ENCODE assay signal across 8 cellular contexts in genomic region chr22:30325724-30326703, GRCh38. TPM values are rescaled to one million over a fixed set of nuclear protein-coding genes. Genes with fewer than 3 reads are reported as not detected.
DNase-seq lines count a peak whose midpoint lies in the region; ATAC-seq and TF ChIP-seq lines count a peak whose summit lies in the region.

No MANE protein-coding gene starts in this region.

- peaks cover 48 to 60% (median 56%) of the 10 kb centered on the region in 10 experiments for H3K4me1 ChIP-seq in BLaER1 treated with 17β-estradiol and CSF1 and Interleukin-3, amounts not matched to agents 10 nM and 100 nM
- H3K4me1 ChIP-seq in left ventricle myocardium inferior: peaks cover 65% of the 10 kb centered on the region

- peak overlapping the region; percentile 81 to 89 (median 86) for H3K9ac ChIP-seq in BLaER1 treated with 17β-estradiol and CSF1 and Interleukin-3, amounts not matched to agents 10 nM and 100 nM

- H3K4me1 Mint-ChIP-seq in activated T-helper 2 cell treated with anti-CD3 and anti-CD28 coated beads, Interferon-gamma antibody, Interleukin-2, Interleukin-4, amounts not matched to agents 10 μg/mL and 5 μg/mL and 100 μg/mL, durations not matched to agents 14 hours and 24 hours and 36 hours (ENCODE audit: low read depth): peaks cover 49% of the 10 kb centered on the region

- H3K4me3 ChIP-seq in BLaER1 treated with 17β-estradiol and CSF1 and Interleukin-3, amounts not matched to agents 10 nM and 100 nM: peak overlapping the region; percentile 72 to 90 (median 80)
- H3K4me3 ChIP-seq in left ventricle myocardium inferior: peak overlapping the region; percentile 98
- H3K4me3 ChIP-seq in skeletal muscle cell (ENCODE audit: low read depth, low read length): peak overlapping the region; percentile 80

- no peaks in the 10 kb centered on the region for H3K27me3 Mint-ChIP-seq in activated T-helper 2 cell treated with anti-CD3 and anti-CD28 coated beads, Interferon-gamma antibody, Interleukin-2, Interleukin-4, amounts not matched to agents 10 μg/mL and 5 μg/mL and 100 μg/mL, durations not matched to agents 14 hours and 24 hours and 36 hours (ENCODE audit: low read depth)

- H3K36me3 ChIP-seq in BLaER1 treated with 17β-estradiol and CSF1 and Interleukin-3, amounts not matched to agents 10 nM and 100 nM: peaks cover 8 to 33% (median 18%) of the 10 kb centered on the region in 11 experiments; a peak in 21 of 22 replicates
- H3K36me3 ChIP-seq in left ventricle myocardium inferior: peaks cover 7% of the 10 kb centered on the region

- H3K9me3 ChIP-seq in BLaER1 treated with 17β-estradiol and CSF1 and Interleukin-3, amounts not matched to agents 10 nM and 100 nM (replicated peaks in 1 of 11): no peaks in the 10 kb centered on the region
- H3K9me3 ChIP-seq in left ventricle myocardium inferior (replicated peaks): no peaks in the 10 kb centered on the region

- peaks cover 0 to 27% (median 11%) of the 10 kb centered on the region in 11 experiments; a peak in 14 of 22 replicates for H4K20me1 ChIP-seq in BLaER1 treated with 17β-estradiol and CSF1 and Interleukin-3, amounts not matched to agents 10 nM and 100 nM

- peak overlapping the region; percentile 73 to 84 (median 79) for H3K27ac ChIP-seq in BLaER1 treated with 17β-estradiol and CSF1 and Interleukin-3, amounts not matched to agents 10 nM and 100 nM
- H3K27ac ChIP-seq in left ventricle myocardium inferior (replicated peaks): peak overlapping the region; percentile 93

- intact Hi-C loops in activated T-helper 2 cell treated with anti-CD3 and anti-CD28 coated beads, Interferon-gamma antibody, Interleukin-2, Interleukin-4, amounts not matched to agents 10 μg/mL and 5 μg/mL and 100 μg/mL, durations not matched to agents 14 hours and 24 hours and 36 hours (cut with micrococcal nuclease): loop anchor here (1.0 to 5.0 kb wide), 5 partner anchors 20 to 224 kb away; partner anchors contain the start of genes CASTOR1, CCDC157 and SF3A1
- intact Hi-C loops in left ventricle myocardium inferior (cut with micrococcal nuclease): no loop called here

- H3K4me2 ChIP-seq in BLaER1 treated with 17β-estradiol and CSF1 and Interleukin-3, amounts not matched to agents 10 nM and 100 nM: peak overlapping the region; percentile 84 to 100 (median 95)

- peak overlapping the region; percentile 75 for H3K27ac Mint-ChIP-seq in activated T-helper 2 cell treated with anti-CD3 and anti-CD28 coated beads, Interferon-gamma antibody, Interleukin-2, Interleukin-4, amounts not matched to agents 10 μg/mL and 5 μg/mL and 100 μg/mL, durations not matched to agents 14 hours and 24 hours and 36 hours

- ATAC-seq in GM19328 (IDR thresholded peaks at IDR 0.05; ENCODE audit: unreplicated experiment) (peak; percentile 28), HG03469 (IDR thresholded peaks at IDR 0.05; ENCODE audit: unreplicated experiment) (peak; percentile 16)

- no peaks in the 10 kb centered on the region for H3K9me3 Mint-ChIP-seq in activated T-helper 2 cell treated with anti-CD3 and anti-CD28 coated beads, Interferon-gamma antibody, Interleukin-2, Interleukin-4, amounts not matched to agents 10 μg/mL and 5 μg/mL and 100 μg/mL, durations not matched to agents 14 hours and 24 hours and 36 hours

- H3K27me3 ChIP-seq in BLaER1 treated with 17β-estradiol and CSF1 and Interleukin-3, amounts not matched to agents 10 nM and 100 nM: no peaks in the 10 kb centered on the region
- H3K27me3 ChIP-seq in left ventricle myocardium inferior (ENCODE audit: low read depth): no peaks in the 10 kb centered on the region

- no peak for TF ChIP-seq CTCF in left ventricle myocardium inferior (IDR thresholded peaks at IDR 0.05; ENCODE audit: borderline replicate concordance)

- H3K36me3 Mint-ChIP-seq in activated T-helper 2 cell treated with anti-CD3 and anti-CD28 coated beads, Interferon-gamma antibody, Interleukin-2, Interleukin-4, amounts not matched to agents 10 μg/mL and 5 μg/mL and 100 μg/mL, durations not matched to agents 14 hours and 24 hours and 36 hours (ENCODE audit: low read depth): peaks cover 62% of the 10 kb centered on the region

- peak overlapping the region; percentile 76 for H3K4me3 Mint-ChIP-seq in activated T-helper 2 cell treated with anti-CD3 and anti-CD28 coated beads, Interferon-gamma antibody, Interleukin-2, Interleukin-4, amounts not matched to agents 10 μg/mL and 5 μg/mL and 100 μg/mL, durations not matched to agents 14 hours and 24 hours and 36 hours (ENCODE audit: low read depth)

- DNase-seq in activated T-helper 2 cell treated with anti-CD3 and anti-CD28 coated beads, Interferon-gamma antibody, Interleukin-2, Interleukin-4, amounts not matched to agents 10 μg/mL and 5 μg/mL and 100 μg/mL, durations not matched to agents 14 hours and 24 hours and 36 hours (ENCODE audit: low spot score): no peak
- DNase-seq in left ventricle myocardium inferior (no peak), skeletal muscle cell (ENCODE audit: low read depth) (no peak), islet precursor cell (no peak), occipital lobe (lab: John Stamatoyannopoulos, UW) (no peak)

RNA-seq across cellular contexts. Expression of gene TBC1D10A, which starts 0.7 kb away (rescaled TPM):
- total RNA-seq in activated T-helper 2 cell treated with anti-CD3 and anti-CD28 coated beads, Interferon-gamma antibody, Interleukin-2, Interleukin-4, amounts not matched to agents 10 μg/mL and 5 μg/mL and 100 μg/mL, durations not matched to agents 14 hours and 24 hours and 36 hours: 26.8 and 29.4 TPM in 2 replicates
- total RNA-seq in left ventricle myocardium inferior (5.8 TPM), occipital lobe (10.0 TPM)

RNA-seq across cellular contexts. Expression of gene SF3A1, which starts 30.7 kb away (rescaled TPM):
- total RNA-seq in activated T-helper 2 cell treated with anti-CD3 and anti-CD28 coated beads, Interferon-gamma antibody, Interleukin-2, Interleukin-4, amounts not matched to agents 10 μg/mL and 5 μg/mL and 100 μg/mL, durations not matched to agents 14 hours and 24 hours and 36 hours: 287 and 325 TPM in 2 replicates
- total RNA-seq in left ventricle myocardium inferior (89.2 TPM), occipital lobe (16.1 TPM)

RNA-seq across cellular contexts. Expression of gene CCDC157, which starts 30.8 kb away (rescaled TPM):
- total RNA-seq in activated T-helper 2 cell treated with anti-CD3 and anti-CD28 coated beads, Interferon-gamma antibody, Interleukin-2, Interleukin-4, amounts not matched to agents 10 μg/mL and 5 μg/mL and 100 μg/mL, durations not matched to agents 14 hours and 24 hours and 36 hours: 3.2 and 4.3 TPM in 2 replicates
- total RNA-seq in left ventricle myocardium inferior: 0.58 TPM
- total RNA-seq in occipital lobe: 5.6 TPM

RNA-seq across cellular contexts. Expression of gene CASTOR1, which starts 36.7 kb away (rescaled TPM):
- 11.1 TPM in 2 replicates for total RNA-seq in activated T-helper 2 cell treated with anti-CD3 and anti-CD28 coated beads, Interferon-gamma antibody, Interleukin-2, Interleukin-4, amounts not matched to agents 10 μg/mL and 5 μg/mL and 100 μg/mL, durations not matched to agents 14 hours and 24 hours and 36 hours
- total RNA-seq in left ventricle myocardium inferior (6.5 TPM), occipital lobe (2.7 TPM)

RNA-seq across cellular contexts. Expression of gene OSM, which starts 59.4 kb away (rescaled TPM):
- 148 and 152 TPM in 2 replicates for total RNA-seq in activated T-helper 2 cell treated with anti-CD3 and anti-CD28 coated beads, Interferon-gamma antibody, Interleukin-2, Interleukin-4, amounts not matched to agents 10 μg/mL and 5 μg/mL and 100 μg/mL, durations not matched to agents 14 hours and 24 hours and 36 hours
- total RNA-seq in left ventricle myocardium inferior (not detected), occipital lobe (0.31 TPM)
